ENCODE assay signal across 8 cellular contexts in genomic region chr7:148773344-148773743, GRCh38.
DNase-seq lines count a peak whose midpoint lies in the region; ATAC-seq and TF ChIP-seq lines count a peak whose summit lies in the region.

No MANE protein-coding gene starts in this region.

- no peak overlapping the region for H2AFZ ChIP-seq in neural progenitor cell (replicated peaks)

- H3K79me2 ChIP-seq in neural progenitor cell (ENCODE audit: low read depth), result no peaks in the 10 kb centered on the region

- H3K4me3 Mint-ChIP-seq in CD4-positive, alpha-beta memory T cell, result peak overlapping the region in 7 of 8 donors; percentile 15 to 77 (median 67)
- no peak overlapping the region for H3K4me3 Mint-ChIP-seq in nephron progenitor cell
- H3K4me3 Mint-ChIP-seq in neural progenitor cell, result no peak overlapping the region
- no peak overlapping the region for H3K4me3 Mint-ChIP-seq in type B pancreatic cell

- peak overlapping the region; percentile 52 for H3K27ac ChIP-seq in CD4-positive, alpha-beta memory T cell (ENCODE audit: low read depth, low read length)
- H3K27ac ChIP-seq in HUES64 (ENCODE audit: low read depth, low read length) (peak overlapping the region; percentile 23; the same call in 1 of the 2 replicates), neural progenitor cell (no peak overlapping the region), adrenal gland (no peak overlapping the region)

- peak overlapping the region; percentile 55 to 88 (median 77) for H3K27ac Mint-ChIP-seq in CD4-positive, alpha-beta memory T cell
- peak overlapping the region; percentile 52 for H3K27ac Mint-ChIP-seq in nephron progenitor cell
- no peak overlapping the region for H3K27ac Mint-ChIP-seq in neural progenitor cell
- no peak overlapping the region for H3K27ac Mint-ChIP-seq in type B pancreatic cell

- WGBS in HUES64, result 73% methylated on average over 10 of the region's 10 CpGs
- 69 to 79% (median 75%) methylated on average over 10 of the region's 10 CpGs for WGBS in adrenal gland, 4 donors

- H3K4me1 Mint-ChIP-seq in CD4-positive, alpha-beta memory T cell, result peaks cover 25 to 46% (median 33%) of the 10 kb centered on the region in 4 donors
- H3K4me1 Mint-ChIP-seq in nephron progenitor cell, result peaks cover 27% of the 10 kb centered on the region
- H3K4me1 Mint-ChIP-seq in neural progenitor cell, result peaks cover 16% of the 10 kb centered on the region
- H3K4me1 Mint-ChIP-seq in type B pancreatic cell (ENCODE audit: unreplicated experiment), result peaks cover 14% of the 10 kb centered on the region

- no peaks in the 10 kb centered on the region for H3K27me3 ChIP-seq in CD4-positive, alpha-beta memory T cell (ENCODE audit: insufficient read depth, low read length)
- H3K27me3 ChIP-seq in HUES64 (ENCODE audit: insufficient read depth, low read length) (no peaks in the 10 kb centered on the region), neural progenitor cell (no peaks in the 10 kb centered on the region), adrenal gland (no peaks in the 10 kb centered on the region)

- H3K27me3 Mint-ChIP-seq in CD4-positive, alpha-beta memory T cell, result no peaks in the 10 kb centered on the region
- no peaks in the 10 kb centered on the region for H3K27me3 Mint-ChIP-seq in nephron progenitor cell (ENCODE audit: low read depth, poor library complexity)
- H3K27me3 Mint-ChIP-seq in neural progenitor cell (ENCODE audit: insufficient read depth, low read depth), result peaks cover 2% of the 10 kb centered on the region
- H3K27me3 Mint-ChIP-seq in type B pancreatic cell, result no peaks in the 10 kb centered on the region

- peaks cover 8% of the 10 kb centered on the region for H3K36me3 ChIP-seq in CD4-positive, alpha-beta memory T cell (ENCODE audit: insufficient read depth, low read length)
- H3K36me3 ChIP-seq in HUES64 (ENCODE audit: insufficient read depth, low read length) (peaks cover 80% of the 10 kb centered on the region), neural progenitor cell (peaks cover 18% of the 10 kb centered on the region), adrenal gland (replicated peaks in 1 of 2) (peaks cover 0 to 30% of the 10 kb centered on the region in 2 donors)

- POLR2A ChIA-PET in CD4-positive, alpha-beta memory T cell (lab: Charles Lee; ENCODE audit: partially characterized antibody), result interaction anchor here (0.6 to 3.9 kb wide), 7 partner anchors 10 to 110 kb away, joined by 3 to 26 read pairs (median 3); partner anchors contain the start of gene CUL1

- intact Hi-C loops in CD4-positive, alpha-beta memory T cell (cut with micrococcal nuclease), result loop anchor here (1.0 to 5.0 kb wide), 3 partner anchors 75 to 198 kb away; partner anchors contain the start of gene CUL1
- intact Hi-C loops in adrenal gland (cut with DNase I), result no loop called here

- no peaks in the 10 kb centered on the region for H3F3A ChIP-seq in neural progenitor cell (ENCODE audit: low read depth)

- no peaks in the 10 kb centered on the region for H3K9me3 Mint-ChIP-seq in CD4-positive, alpha-beta memory T cell
- H3K9me3 Mint-ChIP-seq in nephron progenitor cell (no peaks in the 10 kb centered on the region), neural progenitor cell (no peaks in the 10 kb centered on the region), type B pancreatic cell (no peaks in the 10 kb centered on the region)

- peaks cover 25 to 51% of the 10 kb centered on the region in 2 donors for H3K36me3 Mint-ChIP-seq in CD4-positive, alpha-beta memory T cell
- peaks cover 44% of the 10 kb centered on the region for H3K36me3 Mint-ChIP-seq in nephron progenitor cell (ENCODE audit: low read depth)
- peaks cover 31% of the 10 kb centered on the region for H3K36me3 Mint-ChIP-seq in neural progenitor cell
- peaks cover 25% of the 10 kb centered on the region for H3K36me3 Mint-ChIP-seq in type B pancreatic cell

- peaks cover 24% of the 10 kb centered on the region for H3K4me1 ChIP-seq in CD4-positive, alpha-beta memory T cell (ENCODE audit: insufficient read depth, low read length)
- peaks cover 26% of the 10 kb centered on the region for H3K4me1 ChIP-seq in HUES64 (ENCODE audit: insufficient read depth, low read length)
- no peaks in the 10 kb centered on the region for H3K4me1 ChIP-seq in neural progenitor cell
- no peaks in the 10 kb centered on the region for H3K4me1 ChIP-seq in adrenal gland (replicated peaks in 1 of 2)

- ATAC-seq in GM19467 (IDR thresholded peaks at IDR 0.05; ENCODE audit: unreplicated experiment), result peak; percentile 89

- CTCF ChIA-PET in CD4-positive, alpha-beta memory T cell (lab: Charles Lee; ENCODE audit: partially characterized antibody), result interaction anchor here (0.8 to 3.3 kb wide), 8 partner anchors 10 to 198 kb away, joined by 3 to 17 read pairs (median 4); partner anchors contain the start of gene CUL1

- peak; percentile 38 to 57 (median 43) for DNase-seq in CD4-positive, alpha-beta memory T cell
- DNase-seq in activated CD8-positive, alpha-beta memory T cell treated with anti-CD3 and anti-CD28 coated beads, Interleukin-2, amount 50 U/mL, for 4 hours, result peak; percentile 22
- DNase-seq in nephron progenitor cell, result peak; percentile 9
- DNase-seq in neural progenitor cell (ENCODE audit: low spot score), result no peak
- DNase-seq in type B pancreatic cell (ENCODE audit: extremely low spot score, unreplicated experiment), result no peak
- no peak for DNase-seq in adrenal gland

- no peak overlapping the region for H3K4me3 ChIP-seq in CD4-positive, alpha-beta memory T cell (ENCODE audit: low read length in 2 of 2)
- no peak overlapping the region for H3K4me3 ChIP-seq in HUES64 (ENCODE audit: low read length)
- no peak overlapping the region for H3K4me3 ChIP-seq in neural progenitor cell
- no peak overlapping the region for H3K4me3 ChIP-seq in adrenal gland

- H3K9me3 ChIP-seq in CD4-positive, alpha-beta memory T cell (ENCODE audit: control insufficient read depth in 1 of 2, low read length in 2 of 2), result no peaks in the 10 kb centered on the region
- H3K9me3 ChIP-seq in HUES64 (ENCODE audit: insufficient read depth, low read depth, low read length) (no peaks in the 10 kb centered on the region), neural progenitor cell (ENCODE audit: low read depth) (no peaks in the 10 kb centered on the region), adrenal gland (replicated peaks in 1 of 3) (no peaks in the 10 kb centered on the region)

- no peak overlapping the region for H3K4me2 ChIP-seq in neural progenitor cell

- TF ChIP-seq CTCF in nephron progenitor cell (IDR thresholded peaks at IDR 0.05) (no peak), neural progenitor cell (IDR thresholded peaks at IDR 0.05) (no peak), type B pancreatic cell (conservative IDR thresholded peaks at IDR 0.05) (no peak), adrenal gland (IDR thresholded peaks at IDR 0.05) (no peak)

- no peak for TF ChIP-seq POLR2A in adrenal gland (IDR thresholded peaks at IDR 0.05)

- H3K9ac ChIP-seq in HUES64 (ENCODE audit: low read depth, low read length) (no peak overlapping the region), neural progenitor cell (no peak overlapping the region)

- no peaks in the 10 kb centered on the region for H4K20me1 ChIP-seq in neural progenitor cell (ENCODE audit: low read depth)

Comparison
In these comparisons a context has a peak if more than half of its experiments do, and no peak if none do; other contexts are left out.
1. DNase-seq: peak in CD4-positive, alpha-beta memory T cell (5 of 5), activated CD8-positive, alpha-beta memory T cell treated with anti-CD3 and anti-CD28 coated beads, Interleukin-2, amount 50 U/mL, for 4 hours (single experiment) and nephron progenitor cell (single experiment); none in neural progenitor cell (single experiment), type B pancreatic cell (single experiment) and adrenal gland (0 of 7).
2. H3K27ac ChIP-seq: peak in CD4-positive, alpha-beta memory T cell (single experiment) and HUES64 (single experiment); none in neural progenitor cell (single experiment) and adrenal gland (0 of 5).
3. H3K27ac Mint-ChIP-seq: peak in CD4-positive, alpha-beta memory T cell (7 of 7) and nephron progenitor cell (single experiment); none in neural progenitor cell (single experiment) and type B pancreatic cell (single experiment).
4. H3K4me3 Mint-ChIP-seq: peak in CD4-positive, alpha-beta memory T cell (7 of 8); none in nephron progenitor cell (single experiment), neural progenitor cell (single experiment) and type B pancreatic cell (single experiment).